9 cellular contexts compared by ENCODE assay signal in the genomic region with DNA sequence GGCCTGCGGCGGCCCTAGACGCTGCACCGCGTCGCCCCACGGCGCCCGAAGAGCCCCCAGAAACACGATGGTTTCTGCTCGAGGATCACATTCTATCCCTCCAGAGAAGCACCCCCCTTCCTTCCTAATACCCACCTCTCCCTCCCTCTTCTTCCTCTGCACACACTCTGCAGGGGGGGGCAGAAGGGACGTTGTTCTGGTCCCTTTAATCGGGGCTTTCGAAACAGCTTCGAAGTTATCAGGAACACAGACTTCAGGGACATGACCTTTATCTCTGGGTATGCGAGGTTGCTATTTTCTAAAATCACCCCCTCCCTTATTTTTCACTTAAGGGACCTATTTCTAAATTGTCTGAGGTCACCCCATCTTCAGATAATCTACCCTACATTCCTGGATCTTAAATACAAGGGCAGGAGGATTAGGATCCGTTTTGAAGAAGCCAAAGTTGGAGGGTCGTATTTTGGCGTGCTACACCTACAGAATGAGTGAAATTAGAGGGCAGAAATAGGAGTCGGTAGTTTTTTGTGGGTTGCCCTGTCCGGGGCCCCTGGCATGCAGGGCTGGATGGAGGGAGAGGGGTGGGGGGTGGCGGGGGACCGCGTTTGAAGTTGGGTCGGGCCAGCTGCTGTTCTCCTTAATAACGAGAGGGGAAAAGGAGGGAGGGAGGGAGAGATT. TPM values are rescaled to one million over a fixed set of nuclear protein-coding genes. Genes with fewer than 3 reads are reported as not detected.
DNase-seq lines count a peak whose midpoint lies in the region; FAIRE-seq and TF ChIP-seq lines count a peak whose summit lies in the region.
"Had no signal": no experiment of that assay in that cellular context is flagged by ENCODE, and none has a peak within 500 bp of the region (broad histone marks: within the 10 kb centered on the region; RNA-seq: fewer than 3 reads in every experiment).

No MANE protein-coding gene starts in this region.

- H3K9me3 ChIP-seq in ascending aorta (no peaks in the 10 kb centered on the region), liver (ENCODE audit: control insufficient read depth in 4 of 4, low read length in 3 of 4) (no peaks in the 10 kb centered on the region), suprapubic skin (no peaks in the 10 kb centered on the region)

- no peak overlapping the region for H3K9ac ChIP-seq in liver (ENCODE audit: low read depth in 1 of 2, low read length in 2 of 2)

- 2% methylated on average over 26 of the region's 26 CpGs for WGBS in liver
- 1% methylated on average over 18 of the region's 26 CpGs for WGBS in suprapubic skin

- H3K27me3 ChIP-seq in ascending aorta (no peaks in the 10 kb centered on the region), liver (ENCODE audit: control insufficient read depth in 4 of 4, insufficient read depth in 4 of 4, low read length in 3 of 4) (peaks cover 2 to 17% (median 7%) of the 10 kb centered on the region in 4 donors), suprapubic skin (peaks cover 65% of the 10 kb centered on the region)

- no peak for TF ChIP-seq EP300 in suprapubic skin (IDR thresholded peaks at IDR 0.05)

- H3K4me1 ChIP-seq in ascending aorta (peaks cover 6 to 42% of the 10 kb centered on the region in 2 donors), liver (ENCODE audit: control insufficient read depth in 4 of 4, insufficient read depth in 4 of 4, low read length in 3 of 4) (peaks cover 30 to 68% (median 41%) of the 10 kb centered on the region in 4 donors), suprapubic skin (peaks cover 95% of the 10 kb centered on the region)

- H3K36me3 ChIP-seq in ascending aorta (peaks cover 0 to 12% of the 10 kb centered on the region in 2 donors), liver (ENCODE audit: control insufficient read depth in 4 of 4, insufficient read depth in 3 of 4, low read depth in 1 of 4, low read length in 3 of 4) (no peaks in the 10 kb centered on the region), suprapubic skin (no peaks in the 10 kb centered on the region)

- intact Hi-C loops in ascending aorta (cut with DNase I) = loop anchor here (5.0 to 10.0 kb wide), 4 partner anchors 971 to 1378 kb away; partner anchors contain the start of genes NTF3, TSPAN9 and TULP3

- peak overlapping the region; percentile 78 to 87 for H3K4me3 ChIP-seq in ascending aorta
- peak overlapping the region in 1 of 3 donors; percentile 45 for H3K4me3 ChIP-seq in liver (ENCODE audit: low read depth in 1 of 3, low read length in 3 of 3)
- H3K4me3 ChIP-seq in suprapubic skin = peak overlapping the region; percentile 80

- TF ChIP-seq CTCF in ascending aorta (IDR thresholded peaks at IDR 0.05) = no peak
- no peak for TF ChIP-seq CTCF in liver (IDR thresholded peaks at IDR 0.05; ENCODE audit: low read depth, low read length, missing input control)
- no peak for TF ChIP-seq CTCF in suprapubic skin (IDR thresholded peaks at IDR 0.05)
- no peak for TF ChIP-seq CTCF in D721Med (IDR thresholded peaks at IDR 0.05; ENCODE audit: insufficient read depth, missing control alignments)

- DNase-seq in SIG-M5 treated with dmso at 0.1 percent for 504 hours (lab: John Stamatoyannopoulos, UW; ENCODE audit: unreplicated experiment) (peak; percentile 45), SIG-M5 (lab: John Stamatoyannopoulos, UW) (no peak), ascending aorta (ENCODE audit: low spot score in 2 of 2) (no peak), suprapubic skin (ENCODE audit: low spot score in 2 of 2) (peak in 1 of 2 donors; percentile 67), EL (no peak), D721Med (ENCODE audit: insufficient read length, low spot score) (no peak), foreskin melanocyte (no peak)

- TF ChIP-seq RAD21 in liver (IDR thresholded peaks at IDR 0.05) = no peak

- no peak for TF ChIP-seq POLR2A in suprapubic skin (IDR thresholded peaks at IDR 0.05)

- H3K27ac ChIP-seq in ascending aorta (peak overlapping the region; percentile 92 to 96), liver (ENCODE audit: low read depth in 1 of 2, low read length in 2 of 2) (peak overlapping the region; percentile 60 to 68), suprapubic skin (peak overlapping the region; percentile 90)
- H3K27ac ChIP-seq: VCaP had no signal

- FAIRE-seq in D721Med (lab: Jason Lieb, UNC) = no peak

TF ChIP-seq in liver, 16 proteins besides CTCF, POLR2A, EP300 and RAD21:
- TF ChIP-seq, protein P1, sequence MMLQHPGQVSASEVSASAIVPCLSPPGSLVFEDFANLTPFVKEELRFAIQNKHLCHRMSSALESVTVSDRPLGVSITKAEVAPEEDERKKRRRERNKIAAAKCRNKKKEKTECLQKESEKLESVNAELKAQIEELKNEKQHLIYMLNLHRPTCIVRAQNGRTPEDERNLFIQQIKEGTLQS (IDR thresholded peaks at IDR 0.05) = no peak
- no peak for TF ChIP-seq FOXA2 (IDR thresholded peaks at IDR 0.05)
- TF ChIP-seq GABPA (IDR thresholded peaks at IDR 0.05 in 1 of 2, conservative IDR thresholded peaks at IDR 0.05 in 1 of 2) = no peak
- TF ChIP-seq HNF4G (IDR thresholded peaks at IDR 0.05) = no peak
- TF ChIP-seq SP1 (IDR thresholded peaks at IDR 0.05) = no peak
- TF ChIP-seq TAF1 (conservative IDR thresholded peaks at IDR 0.05) = no peak
- TF ChIP-seq YY1 (IDR thresholded peaks at IDR 0.05) = no peak
- TF ChIP-seq HNF4A (conservative IDR thresholded peaks at IDR 0.05) = no peak
- no peak for TF ChIP-seq FOXA1 (IDR thresholded peaks at IDR 0.05)
- no peak for TF ChIP-seq RXRA (IDR thresholded peaks at IDR 0.05)
- TF ChIP-seq JUND (IDR thresholded peaks at IDR 0.05) = no peak
- no peak for TF ChIP-seq ZBTB33 (IDR thresholded peaks at IDR 0.05)
- TF ChIP-seq NR2F2 (IDR thresholded peaks at IDR 0.05) = no peak
- no peak for TF ChIP-seq MAX (IDR thresholded peaks at IDR 0.05)

RNA-seq across cellular contexts. Expression of gene CCND2, which starts 0.4 kb away (rescaled TPM):
- total RNA-seq in ascending aorta = 150 TPM
- total RNA-seq in liver = 10 to 100 TPM in 1 of 2 donors, 1 to 10 TPM in 1; 2.6 to 16.5 TPM
- polyA plus RNA-seq in liver = 1 to 10 TPM in 1 of 2 donors, under 1 TPM in 1; 0.50 to 3.3 TPM
- total RNA-seq in suprapubic skin = 10 to 100 TPM; 46.4 to 88.8 (median 55.5) TPM

RNA-seq across cellular contexts. Expression of gene TIGAR, which starts 47.9 kb away (rescaled TPM):
- total RNA-seq in ascending aorta (4.4 TPM), liver (1 to 10 TPM; 1.1 to 3.3 TPM), suprapubic skin (1 to 10 TPM; 1.3 to 6.6 (median 4.7) TPM)
- 1 to 10 TPM in 1 of 2 donors, under 1 TPM in 1; 0.56 to 3.0 TPM for polyA plus RNA-seq in liver
